8 cellular contexts compared by ENCODE assay signal in genomic region chr9:104093647-104094533, GRCh38.
DNase-seq lines count a peak whose midpoint lies in the region; ATAC-seq and TF ChIP-seq lines count a peak whose summit lies in the region.

Gene SMC2 (plus strand): TSS chr9:104094309. CDS start chr9:104095385, 1,076 bp downstream.

- ATAC-seq in GM21515 (IDR thresholded peaks at IDR 0.05; ENCODE audit: unreplicated experiment) = peak; percentile 92

- peaks cover 50% of the 10 kb centered on the region for H3K79me2 ChIP-seq in OCI-LY3 (ENCODE audit: low read length)

- DNase-seq in D341Med (ENCODE audit: low spot score) (peak; percentile 95), HuH-7 (ENCODE audit: low spot score) (peak; percentile 82), activated T-cell treated with anti-CD3 and anti-CD28 coated beads for 1 hour (ENCODE audit: low read depth) (peak; percentile 90), epidermal melanocyte (ENCODE audit: insufficient read length, low spot score) (peak; percentile 88), middle frontal gyrus (ENCODE audit: extremely low spot score, low spot score) (peak; percentile 87)
- peak; percentile 88 to 89 for DNase-seq in stimulated activated CD8-positive, alpha-beta memory T cell treated with anti-CD3 and anti-CD28 coated beads, Interleukin-2, amount 100 ng/mL, for 48 hours (ENCODE audit: low read depth in 2 of 2)

- H3K36me3 ChIP-seq in OCI-LY3 (replicated peaks; ENCODE audit: low read depth, low read length) = no peaks in the 10 kb centered on the region

- peaks cover 21% of the 10 kb centered on the region for H3K4me1 ChIP-seq in OCI-LY3 (ENCODE audit: low read length)

- H3K9me3 ChIP-seq in OCI-LY3 (ENCODE audit: insufficient read depth, low read length) = no peaks in the 10 kb centered on the region

- peak within 1 kb of the TSS; percentile 96 for H3K9ac ChIP-seq in OCI-LY3 (ENCODE audit: low read length)

- peak within 1 kb of the TSS; percentile 81 for H3K4me2 ChIP-seq in OCI-LY3 (ENCODE audit: low read length)

- peak within 1 kb of the TSS; percentile 99 for H3K4me3 ChIP-seq in OCI-LY3 (ENCODE audit: low read length)

- H4K20me1 ChIP-seq in OCI-LY3 (ENCODE audit: insufficient read depth, low read length) = no peaks in the 10 kb centered on the region

- no peak for TF ChIP-seq CTCF in OCI-LY3 (IDR thresholded peaks at IDR 0.05; ENCODE audit: low read depth, low read length)

- peak within 1 kb of the TSS; percentile 99 for H2AFZ ChIP-seq in OCI-LY3 (ENCODE audit: low read depth, low read length)

- peak within 1 kb of the TSS; percentile 82 for H3K27ac ChIP-seq in OCI-LY3 (ENCODE audit: low read length)

- no peaks in the 10 kb centered on the region for H3K27me3 ChIP-seq in OCI-LY3 (ENCODE audit: low read depth, low read length)

Comparison
In these comparisons a context has a peak if more than half of its experiments do, and no peak if none do; other contexts are left out.
1. Peak in every context shown above with its lines: DNase-seq, ATAC-seq, H3K4me3 ChIP-seq and H3K27ac ChIP-seq.